ENCODE assay signal across 11 cellular contexts in genomic region chr2:170821631-170822291, GRCh38. TPM values are rescaled to one million over a fixed set of nuclear protein-coding genes. Genes with fewer than 3 reads are reported as not detected.
DNase-seq lines count a peak whose midpoint lies in the region; ATAC-seq and TF ChIP-seq lines count a peak whose summit lies in the region.
"Had no signal": no experiment of that assay in that cellular context is flagged by ENCODE, and none has a peak within 500 bp of the region (broad histone marks: within the 10 kb centered on the region; RNA-seq: fewer than 3 reads in every experiment).

No MANE protein-coding gene starts in this region.

- H3K9ac ChIP-seq in BLaER1 treated with 17β-estradiol and CSF1 and Interleukin-3, amounts not matched to agents 10 nM and 100 nM = no peak overlapping the region
- no peak overlapping the region for H3K9ac ChIP-seq in HUES6 (ENCODE audit: low read length)

- H3K4me1 Mint-ChIP-seq in neural crest cell = peaks cover 35% of the 10 kb centered on the region

- H3K36me3 ChIP-seq in BLaER1 treated with 17β-estradiol and CSF1 and Interleukin-3, amounts not matched to agents 10 nM and 100 nM = no peaks in the 10 kb centered on the region
- H3K36me3 ChIP-seq in HUES6 (ENCODE audit: control insufficient read depth, insufficient read depth, low read length) (peaks cover 11% of the 10 kb centered on the region; the same call in 1 of the 2 replicates), ectodermal cell (ENCODE audit: control insufficient read depth, insufficient read depth, low read length) (no peaks in the 10 kb centered on the region), uterus (no peaks in the 10 kb centered on the region)

- H4K20me1 ChIP-seq in BLaER1 treated with 17β-estradiol and CSF1 and Interleukin-3, amounts not matched to agents 10 nM and 100 nM = peaks cover 0 to 42% (median 8%) of the 10 kb centered on the region in 11 experiments; a peak in 12 of 22 replicates

- H3K36me3 Mint-ChIP-seq in neural crest cell (ENCODE audit: low read depth) = peaks cover 3% of the 10 kb centered on the region

- H3K27ac Mint-ChIP-seq in neural crest cell (ENCODE audit: unreplicated experiment) = no peak overlapping the region

- H3K27me3 Mint-ChIP-seq in neural crest cell (ENCODE audit: low read depth) = peaks cover 97% of the 10 kb centered on the region

- no peak for ATAC-seq in GM19463 (IDR thresholded peaks at IDR 0.05; ENCODE audit: unreplicated experiment)

- TF ChIP-seq CTCF in neural crest cell (conservative IDR thresholded peaks at IDR 0.05) (no peak), uterus (IDR thresholded peaks at IDR 0.05) (no peak)

- TF ChIP-seq POLR2A in uterus (IDR thresholded peaks at IDR 0.05) = no peak

- peaks cover 92 to 100% (median 99%) of the 10 kb centered on the region in 11 experiments for H3K27me3 ChIP-seq in BLaER1 treated with 17β-estradiol and CSF1 and Interleukin-3, amounts not matched to agents 10 nM and 100 nM
- H3K27me3 ChIP-seq in HUES6 (ENCODE audit: control insufficient read depth, insufficient read depth, low read length) = peaks cover 90% of the 10 kb centered on the region
- H3K27me3 ChIP-seq in ectodermal cell (ENCODE audit: control insufficient read depth, insufficient read depth, low read length, poor library complexity, severe bottlenecking) = peaks cover 85% of the 10 kb centered on the region
- peaks cover 30 to 54% of the 10 kb centered on the region in 2 donors for H3K27me3 ChIP-seq in uterus

- no peak overlapping the region for H3K27ac ChIP-seq in BLaER1 treated with 17β-estradiol and CSF1 and Interleukin-3, amounts not matched to agents 10 nM and 100 nM
- H3K27ac ChIP-seq in HUES6 (ENCODE audit: low read depth, low read length) (no peak overlapping the region), ectodermal cell (ENCODE audit: insufficient read depth, low read depth, low read length, poor library complexity, severe bottlenecking) (no peak overlapping the region), uterus (no peak overlapping the region)
- H3K27ac ChIP-seq: PC-9 had no signal

- H3K4me3 ChIP-seq in BLaER1 treated with 17β-estradiol and CSF1 and Interleukin-3, amounts not matched to agents 10 nM and 100 nM = peak overlapping the region in 3 of 10 experiments; percentile 13 to 17 (median 13); a peak in 4 of 20 replicates
- H3K4me3 ChIP-seq in HUES6 (ENCODE audit: low read depth, low read length) (peak overlapping the region; percentile 61; the same call in 1 of the 2 replicates), ectodermal cell (ENCODE audit: insufficient read depth, low read depth, low read length) (peak overlapping the region; percentile 11), uterus (peak overlapping the region in 1 of 2 donors; percentile 0)
- H3K4me3 ChIP-seq: PC-9 had no signal

- H3K9me3 Mint-ChIP-seq in neural crest cell = no peaks in the 10 kb centered on the region

- 58 to 75% methylated on average over 39 of the region's 39 CpGs for WGBS in ectodermal cell, 2 experiments

- peaks cover 8 to 33% (median 24%) of the 10 kb centered on the region in 10 experiments; a peak in 19 of 20 replicates for H3K4me1 ChIP-seq in BLaER1 treated with 17β-estradiol and CSF1 and Interleukin-3, amounts not matched to agents 10 nM and 100 nM
- H3K4me1 ChIP-seq in HUES6 (ENCODE audit: control insufficient read depth, insufficient read depth, low read length) = peaks cover 47% of the 10 kb centered on the region
- peaks cover 17% of the 10 kb centered on the region for H3K4me1 ChIP-seq in ectodermal cell (ENCODE audit: control insufficient read depth, insufficient read depth, low read length)
- peaks cover 0 to 22% of the 10 kb centered on the region in 2 donors for H3K4me1 ChIP-seq in uterus

- DNase-seq in neural crest cell (ENCODE audit: low read depth, low spot score) (no peak), uterus (no peak), SIG-M5 (lab: John Stamatoyannopoulos, UW) (no peak)
- DNase-seq: activated naive CD4-positive, alpha-beta T cell treated with Interleukin-2 at 50 U/mL for 16 hours; DMS153; NCI-H2029; PC-9 had no signal

- H3K9me3 ChIP-seq in BLaER1 treated with 17β-estradiol and CSF1 and Interleukin-3, amounts not matched to agents 10 nM and 100 nM (replicated peaks in 1 of 11) = peaks cover 19 to 59% (median 40%) of the 10 kb centered on the region in 11 experiments
- H3K9me3 ChIP-seq in HUES6 (ENCODE audit: control insufficient read depth, insufficient read depth, low read depth, low read length) = no peaks in the 10 kb centered on the region
- H3K9me3 ChIP-seq in ectodermal cell (ENCODE audit: control insufficient read depth, low read length) = no peaks in the 10 kb centered on the region
- no peaks in the 10 kb centered on the region for H3K9me3 ChIP-seq in uterus

- H3K4me2 ChIP-seq in BLaER1 treated with 17β-estradiol and CSF1 and Interleukin-3, amounts not matched to agents 10 nM and 100 nM = peak overlapping the region in 10 of 11 experiments; percentile 18 to 56 (median 48); a peak in 18 of 22 replicates

- intact Hi-C loops in uterus (cut with DNase I; ENCODE audit: low total_unique reads) = no loop called here

- peak overlapping the region; percentile 86 for H3K4me3 Mint-ChIP-seq in neural crest cell

RNA-seq across cellular contexts. Expression of gene GAD1, which starts 5.1 kb away (rescaled TPM):
- 12.3 TPM for polyA plus RNA-seq in ectodermal cell (2013, experiment 1 of 4)
- polyA plus RNA-seq in ectodermal cell (2013, experiment 2 of 4) = 12.5 TPM
- polyA plus RNA-seq in ectodermal cell (2013, experiment 3 of 4) = 11.1 TPM
- 11.4 TPM for polyA plus RNA-seq in ectodermal cell (2013, experiment 4 of 4)
- 0.39 and 0.82 TPM in 2 replicates for total RNA-seq in neural crest cell
- 1 to 10 TPM in 1 of 4 donors, under 1 TPM in 1, not detected in 2; 0.83 to 1.6 TPM for total RNA-seq in uterus

RNA-seq across cellular contexts. Expression of gene ERICH2, which starts 51.6 kb away (rescaled TPM):
- polyA plus RNA-seq in ectodermal cell (2013, experiment 1 of 4) = 5.4 TPM
- polyA plus RNA-seq in ectodermal cell (2013, experiment 2 of 4) = 4.5 TPM
- 3.5 TPM for polyA plus RNA-seq in ectodermal cell (2013, experiment 3 of 4)
- 4.7 TPM for polyA plus RNA-seq in ectodermal cell (2013, experiment 4 of 4)
- total RNA-seq in neural crest cell (not detected in 2 replicates), uterus (1 to 10 TPM in 1 of 4 donors, not detected in 3; 2.2 TPM)
